Comparison of ENCODE assay signal across 11 cellular contexts in genomic region chr3:129611812-129612349, GRCh38. TPM values are rescaled to one million over a fixed set of nuclear protein-coding genes. Genes with fewer than 3 reads are reported as not detected.
DNase-seq lines count a peak whose midpoint lies in the region; ATAC-seq, FAIRE-seq and TF ChIP-seq lines count a peak whose summit lies in the region.
"Had no signal": no experiment of that assay in that cellular context is flagged by ENCODE, and none has a peak within 500 bp of the region (broad histone marks: within the 10 kb centered on the region; RNA-seq: fewer than 3 reads in every experiment).

No MANE protein-coding gene starts in this region.

- TF ChIP-seq CTCF in endodermal cell (conservative IDR thresholded peaks at IDR 0.05), result no peak
- TF ChIP-seq CTCF in upper lobe of left lung (IDR thresholded peaks at IDR 0.05), result no peak

- DNase-seq in HTR-8/SVneo (ENCODE audit: insufficient read length, low spot score) (no peak), endodermal cell (peak; percentile 92), lung microvascular endothelial cell (ENCODE audit: low read depth in 2 of 2) (peak; percentile 60 to 63), upper lobe of left lung (no peak), MG63 (no peak)
- no peak for DNase-seq in T-helper 2 cell treated with Interferon-gamma antibody and Interleukin-4, amounts not matched to agents 5 μg/mL and 100 μg/mL, for 36 hours (ENCODE audit: low spot score)
- DNase-seq in activated CD4-positive, alpha-beta T cell treated with anti-CD3 and anti-CD28 coated beads for 1 hour, result no peak
- DNase-seq in activated CD8-positive, alpha-beta memory T cell treated with anti-CD3 and anti-CD28 coated beads, Interleukin-2, amount 50 U/mL, for 48 hours, result no peak
- DNase-seq: activated T-cell treated with anti-CD3 and anti-CD28 coated beads, Interleukin-2, amount 50 U/mL, for 4 hours; NCI-H2171 treated with DMSO at 0.1 percent for 48 hours had no signal

- H3K9me3 ChIP-seq in endodermal cell (ENCODE audit: control insufficient read depth, low read length), result no peaks in the 10 kb centered on the region
- H3K9me3 ChIP-seq in upper lobe of left lung, result no peaks in the 10 kb centered on the region
- H3K9me3 ChIP-seq in MG63, result no peaks in the 10 kb centered on the region

- H3K36me3 Mint-ChIP-seq in endodermal cell (ENCODE audit: low read depth), result no peaks in the 10 kb centered on the region
- no peaks in the 10 kb centered on the region for H3K36me3 Mint-ChIP-seq in T-helper 2 cell treated with Interferon-gamma antibody and Interleukin-4, amounts not matched to agents 5 μg/mL and 100 μg/mL, for 36 hours (ENCODE audit: low read depth)

- H3K36me3 ChIP-seq in endodermal cell (ENCODE audit: control insufficient read depth, insufficient read depth, low read length), result no peaks in the 10 kb centered on the region
- no peaks in the 10 kb centered on the region for H3K36me3 ChIP-seq in upper lobe of left lung
- no peaks in the 10 kb centered on the region for H3K36me3 ChIP-seq in MG63

- H3K27ac ChIP-seq in endodermal cell (ENCODE audit: low read depth, low read length), result peak overlapping the region; percentile 79
- peak overlapping the region; percentile 55 to 82 (median 66) for H3K27ac ChIP-seq in upper lobe of left lung
- H3K27ac ChIP-seq: epithelial cell of prostate had no signal

- peaks cover 16% of the 10 kb centered on the region for H3K4me1 Mint-ChIP-seq in endodermal cell
- H3K4me1 Mint-ChIP-seq in T-helper 2 cell treated with Interferon-gamma antibody and Interleukin-4, amounts not matched to agents 5 μg/mL and 100 μg/mL, for 36 hours (ENCODE audit: low read depth), result peaks cover 9% of the 10 kb centered on the region

- H3K27me3 Mint-ChIP-seq in endodermal cell (ENCODE audit: insufficient read depth), result peaks cover 2% of the 10 kb centered on the region
- H3K27me3 Mint-ChIP-seq in T-helper 2 cell treated with Interferon-gamma antibody and Interleukin-4, amounts not matched to agents 5 μg/mL and 100 μg/mL, for 36 hours (ENCODE audit: low read depth), result peaks cover 25% of the 10 kb centered on the region

- H3K27ac Mint-ChIP-seq in endodermal cell, result peak overlapping the region; percentile 52
- H3K27ac Mint-ChIP-seq in T-helper 2 cell treated with Interferon-gamma antibody and Interleukin-4, amounts not matched to agents 5 μg/mL and 100 μg/mL, for 36 hours, result no peak overlapping the region

- peak; percentile 67 for FAIRE-seq in HTR-8/SVneo (lab: Jason Lieb, UNC)

- no peak for TF ChIP-seq EP300 in upper lobe of left lung (IDR thresholded peaks at IDR 0.05)

- H3K4me3 Mint-ChIP-seq in endodermal cell, result no peak overlapping the region
- H3K4me3 Mint-ChIP-seq in T-helper 2 cell treated with Interferon-gamma antibody and Interleukin-4, amounts not matched to agents 5 μg/mL and 100 μg/mL, for 36 hours, result no peak overlapping the region
- H3K4me3 Mint-ChIP-seq: activated T-cell treated with anti-CD3 and anti-CD28 coated beads, Interleukin-2, amount 50 U/mL, for 4 hours had no signal

- TF ChIP-seq POLR2A in upper lobe of left lung (IDR thresholded peaks at IDR 0.05), result no peak

- peak in 1 of 2 donors; percentile 31 for ATAC-seq in upper lobe of left lung (ENCODE audit: low FRiP score in 2 of 2)
- ATAC-seq: activated T-cell treated with anti-CD3 and anti-CD28 coated beads, Interleukin-2, amount 50 U/mL, for 4 hours had no signal

- 35 to 61% methylated on average over 12 to 22 of the region's 22 CpGs for WGBS in endodermal cell (ENCODE audit: insufficient coverage in 1 of 2, insufficient read length in 1 of 2), 2 experiments
- 20 to 38% methylated on average over 5 to 19 of the region's 22 CpGs for WGBS in upper lobe of left lung, 2 donors

- no peak overlapping the region for H3K9ac ChIP-seq in endodermal cell (ENCODE audit: extremely low read depth, low read length, poor library complexity, severe bottlenecking)

- H3K4me3 ChIP-seq in endodermal cell (ENCODE audit: low read length) (no peak overlapping the region), upper lobe of left lung (no peak overlapping the region), MG63 (no peak overlapping the region)

- no peaks in the 10 kb centered on the region for H3K9me3 Mint-ChIP-seq in endodermal cell
- no peaks in the 10 kb centered on the region for H3K9me3 Mint-ChIP-seq in T-helper 2 cell treated with Interferon-gamma antibody and Interleukin-4, amounts not matched to agents 5 μg/mL and 100 μg/mL, for 36 hours
- H3K9me3 Mint-ChIP-seq: activated T-cell treated with anti-CD3 and anti-CD28 coated beads, Interleukin-2, amount 50 U/mL, for 4 hours had no signal

- H3K4me1 ChIP-seq in endodermal cell (ENCODE audit: control insufficient read depth, insufficient read depth, low read length) (no peaks in the 10 kb centered on the region), upper lobe of left lung (peaks cover 66 to 87% (median 82%) of the 10 kb centered on the region in 4 donors)

- H3K27me3 ChIP-seq in endodermal cell (ENCODE audit: control insufficient read depth, insufficient read depth, low read length, poor library complexity, severe bottlenecking) (no peaks in the 10 kb centered on the region), upper lobe of left lung (no peaks in the 10 kb centered on the region), MG63 (no peaks in the 10 kb centered on the region)

RNA-seq across cellular contexts. Expression of gene PLXND1, which starts 5.4 kb away (rescaled TPM):
- total RNA-seq in endodermal cell (10 to 100 TPM; 73.1 to 83.2 TPM), lung microvascular endothelial cell (131 and 262 TPM in 2 replicates), upper lobe of left lung (100 to 1,000 TPM in 5 of 6 donors, 10 to 100 TPM in 1; 95.3 to 607 (median 227) TPM)
- 58.8 TPM for polyA plus RNA-seq in endodermal cell (2013, experiment 1 of 2)
- polyA plus RNA-seq in endodermal cell (2013, experiment 2 of 2), result 68.1 TPM
- total RNA-seq in MG63 (2014; rRNA removed; shearing (Covaris generic); ENCODE audit: low replicate concordance), result 5.8 and 21.9 TPM in 2 replicates

Comparison
In these comparisons a context has a peak if more than half of its experiments do, and no peak if none do; other contexts are left out.
1. DNase-seq: peak in endodermal cell (single experiment) and lung microvascular endothelial cell (2 of 2); none in HTR-8/SVneo (single experiment), upper lobe of left lung (0 of 2), T-helper 2 cell treated with Interferon-gamma antibody and Interleukin-4, amounts not matched to agents 5 μg/mL and 100 μg/mL, for 36 hours (single experiment), activated CD4-positive, alpha-beta T cell treated with anti-CD3 and anti-CD28 coated beads for 1 hour (single experiment), MG63 (single experiment) and activated CD8-positive, alpha-beta memory T cell treated with anti-CD3 and anti-CD28 coated beads, Interleukin-2, amount 50 U/mL, for 48 hours (single experiment).